Comparison of ENCODE assay signal across 34 cellular contexts in genomic region chr12:47025349-47025748, GRCh38.
"Had no signal": no experiment of that assay in that cellular context is flagged by ENCODE, and none has a peak within 500 bp of the region (broad histone marks: within the 10 kb centered on the region; RNA-seq: fewer than 3 reads in every experiment).

No MANE protein-coding gene starts in this region.

- H3K9me3 ChIP-seq: MG63 had no signal

- H3K27me3 ChIP-seq: MG63 had no signal

- H3K36me3 ChIP-seq: MG63 had no signal

- H3K27ac ChIP-seq: KMS-11 had no signal

- H3K4me3 ChIP-seq: MG63 had no signal

- DNase-seq: Karpas-422, Kasumi-1, MG63, MM.1S, MV-4-11, NCI-H1048, NCI-H1092, NCI-H1092 treated with DMSO at 0.1 percent for 48 hours, NCI-H1105, NCI-H1105 treated with DMSO at 0.1 percent for 48 hours, NCI-H1417, NCI-H1417 treated with DMSO at 0.1 percent for 48 hours, NCI-H1436, NCI-H1436 treated with DMSO at 0.1 percent for 48 hours, NCI-H146, NCI-H1694, NCI-H1694 treated with DMSO at 0.1 percent for 48 hours, NCI-H187, NCI-H187 treated with DMSO at 0.1 percent for 48 hours, NCI-H1930, NCI-H2029, NCI-H2029 treated with DMSO at 0.1 percent for 48 hours, NCI-H2081, NCI-H2081 treated with DMSO at 0.1 percent for 48 hours, NCI-H2107, NCI-H2171, NCI-H2171 treated with DMSO at 0.1 percent for 48 hours, NCI-H2227 treated with DMSO at 0.1 percent for 48 hours, NCI-H226, NCI-H345, NCI-H446, NCI-H446 treated with DMSO at 0.1 percent for 48 hours, NCI-H510A had no signal
